In genomic region chr17:56835259-56835575, GRCh38 we compare ENCODE assay signal across 8 cellular contexts. TPM values are rescaled to one million over a fixed set of nuclear protein-coding genes. Genes with fewer than 3 reads are reported as not detected.
DNase-seq lines count a peak whose midpoint lies in the region; ATAC-seq and TF ChIP-seq lines count a peak whose summit lies in the region.

No MANE protein-coding gene starts in this region.

- H3K27ac ChIP-seq in cardiac muscle cell = no peak overlapping the region
- peak overlapping the region in 1 of 2 donors; percentile 63 for H3K27ac ChIP-seq in lung (ENCODE audit: low read depth in 1 of 2, low read length in 1 of 2)
- no peak overlapping the region for H3K27ac ChIP-seq in urinary bladder (ENCODE audit: low read depth)

- DNase-seq in cardiac muscle cell (ENCODE audit: low read depth in 1 of 2, low spot score in 1 of 2) (no peak), Right ventricle myocardium inferior (ENCODE audit: missing footprints) (no peak), lung (ENCODE audit: low spot score) (no peak), NCI-H1436 (lab: John Stamatoyannopoulos, UW) (no peak)
- no peak for DNase-seq in activated naive CD8-positive, alpha-beta T cell treated with anti-CD3 and anti-CD28 coated beads, Interleukin-2, amount 10 ng/mL, durations not matched to agents 7 days and 5 days

- H3K27me3 Mint-ChIP-seq in activated naive CD8-positive, alpha-beta T cell treated with anti-CD3 and anti-CD28 coated beads, Interleukin-2, amount 10 ng/mL, durations not matched to agents 7 days and 5 days = no peaks in the 10 kb centered on the region

- WGBS in lung, 2 donors = 46 to 57% methylated on average over 6 of the region's 6 CpGs
- WGBS in urinary bladder = 60% methylated on average over 6 of the region's 6 CpGs

- H3K36me3 ChIP-seq in cardiac muscle cell (no peaks in the 10 kb centered on the region), lung (ENCODE audit: control insufficient read depth in 2 of 2, insufficient read depth in 2 of 2, low read length in 2 of 2) (no peaks in the 10 kb centered on the region), urinary bladder (ENCODE audit: insufficient read depth) (no peaks in the 10 kb centered on the region)

- intact Hi-C loops in Right ventricle myocardium inferior (cut with DNase I) = no loop called here

- TF ChIP-seq CTCF in cardiac muscle cell (IDR thresholded peaks at IDR 0.05; ENCODE audit: low read depth, low read length) (no peak), lung (IDR thresholded peaks at IDR 0.05; ENCODE audit: control extremely low read depth, extremely low read depth) (no peak)

- POLR2A ChIA-PET in activated naive CD8-positive, alpha-beta T cell treated with anti-CD3 and anti-CD28 coated beads, Interleukin-2, amount 10 ng/mL, durations not matched to agents 7 days and 5 days (lab: Charles Lee) = interaction anchor here (1.2 to 1.9 kb wide), 4 partner anchors 10 to 48 kb away, joined by 3 to 5 read pairs (median 4); no protein-coding TSS in a partner anchor

- H3K9me3 ChIP-seq in cardiac muscle cell (ENCODE audit: low read depth) (no peaks in the 10 kb centered on the region), lung (ENCODE audit: control insufficient read depth in 2 of 2, insufficient read depth in 1 of 2, low read length in 1 of 2) (no peaks in the 10 kb centered on the region)

- H3K27me3 ChIP-seq in cardiac muscle cell = peaks cover 17% of the 10 kb centered on the region
- no peaks in the 10 kb centered on the region for H3K27me3 ChIP-seq in lung (ENCODE audit: control insufficient read depth, insufficient read depth)

- ATAC-seq in Right ventricle myocardium inferior = no peak
- no peak for ATAC-seq in activated naive CD8-positive, alpha-beta T cell treated with anti-CD3 and anti-CD28 coated beads, Interleukin-2, amount 10 ng/mL, durations not matched to agents 7 days and 5 days (ENCODE audit: low read depth)
- no peak for ATAC-seq in lung (ENCODE audit: insufficient read depth, low FRiP score)
- ATAC-seq in HG03159 (IDR thresholded peaks at IDR 0.05; ENCODE audit: unreplicated experiment) = no peak
- no peak for ATAC-seq in GM18861 (IDR thresholded peaks at IDR 0.05; ENCODE audit: unreplicated experiment)

- peaks cover 30% of the 10 kb centered on the region for H3K36me3 Mint-ChIP-seq in activated naive CD8-positive, alpha-beta T cell treated with anti-CD3 and anti-CD28 coated beads, Interleukin-2, amount 10 ng/mL, durations not matched to agents 7 days and 5 days

- no peaks in the 10 kb centered on the region for H3K9me3 Mint-ChIP-seq in activated naive CD8-positive, alpha-beta T cell treated with anti-CD3 and anti-CD28 coated beads, Interleukin-2, amount 10 ng/mL, durations not matched to agents 7 days and 5 days

- peaks cover 47% of the 10 kb centered on the region for H3K4me1 Mint-ChIP-seq in activated naive CD8-positive, alpha-beta T cell treated with anti-CD3 and anti-CD28 coated beads, Interleukin-2, amount 10 ng/mL, durations not matched to agents 7 days and 5 days

- H3K4me3 ChIP-seq in cardiac muscle cell = peak overlapping the region; percentile 70
- peak overlapping the region; percentile 82 for H3K4me3 ChIP-seq in lung
- H3K4me3 ChIP-seq in urinary bladder (ENCODE audit: low read depth, low read length) = peak overlapping the region; percentile 65

- peak overlapping the region; percentile 93 for H3K4me3 Mint-ChIP-seq in activated naive CD8-positive, alpha-beta T cell treated with anti-CD3 and anti-CD28 coated beads, Interleukin-2, amount 10 ng/mL, durations not matched to agents 7 days and 5 days

- H3K27ac Mint-ChIP-seq in activated naive CD8-positive, alpha-beta T cell treated with anti-CD3 and anti-CD28 coated beads, Interleukin-2, amount 10 ng/mL, durations not matched to agents 7 days and 5 days = peak overlapping the region; percentile 93

- peaks cover 5% of the 10 kb centered on the region for H3K4me1 ChIP-seq in cardiac muscle cell (ENCODE audit: low read depth)
- H3K4me1 ChIP-seq in lung (ENCODE audit: control insufficient read depth in 2 of 2, insufficient read depth in 2 of 2, low read length in 2 of 2) = peaks cover 0 to 10% of the 10 kb centered on the region in 2 donors
- H3K4me1 ChIP-seq in urinary bladder (ENCODE audit: insufficient read depth) = peaks cover 2% of the 10 kb centered on the region

RNA-seq across cellular contexts. Expression of gene DGKE, which starts 1.3 kb away (rescaled TPM):
- total RNA-seq in cardiac muscle cell = 6.3 and 6.4 TPM in 2 replicates
- polyA plus RNA-seq in cardiac muscle cell = 5.0 and 7.3 TPM in 2 replicates
- total RNA-seq in Right ventricle myocardium inferior = 3.0 TPM
- 10 to 100 TPM; 30.0 to 30.9 TPM for total RNA-seq in activated naive CD8-positive, alpha-beta T cell treated with anti-CD3 and anti-CD28 coated beads, Interleukin-2, amount 10 ng/mL, durations not matched to agents 7 days and 5 days
- 10 to 100 TPM in 1 of 2 donors, 1 to 10 TPM in 1; 8.6 to 38.2 TPM for total RNA-seq in lung
- 1 to 10 TPM; 1.5 to 2.8 TPM for polyA plus RNA-seq in lung
- 20.4 TPM for total RNA-seq in urinary bladder
- polyA plus RNA-seq in urinary bladder = 2.9 TPM

RNA-seq across cellular contexts. Expression of gene C17orf67, which starts 1.5 kb away (rescaled TPM):
- total RNA-seq in cardiac muscle cell (0.32 and 0.74 TPM in 2 replicates), Right ventricle myocardium inferior (1.1 TPM), lung (1 to 10 TPM; 1.6 to 1.8 TPM), urinary bladder (2.2 TPM)
- polyA plus RNA-seq in cardiac muscle cell (1.9 and 2.6 TPM in 2 replicates), lung (1 to 10 TPM in 1 of 2 donors, under 1 TPM in 1; 0.64 to 2.8 TPM), urinary bladder (1.1 TPM)
- 1 to 10 TPM; 5.1 to 5.4 TPM for total RNA-seq in activated naive CD8-positive, alpha-beta T cell treated with anti-CD3 and anti-CD28 coated beads, Interleukin-2, amount 10 ng/mL, durations not matched to agents 7 days and 5 days
